32 cellular contexts compared by ENCODE assay signal in the genomic region with DNA sequence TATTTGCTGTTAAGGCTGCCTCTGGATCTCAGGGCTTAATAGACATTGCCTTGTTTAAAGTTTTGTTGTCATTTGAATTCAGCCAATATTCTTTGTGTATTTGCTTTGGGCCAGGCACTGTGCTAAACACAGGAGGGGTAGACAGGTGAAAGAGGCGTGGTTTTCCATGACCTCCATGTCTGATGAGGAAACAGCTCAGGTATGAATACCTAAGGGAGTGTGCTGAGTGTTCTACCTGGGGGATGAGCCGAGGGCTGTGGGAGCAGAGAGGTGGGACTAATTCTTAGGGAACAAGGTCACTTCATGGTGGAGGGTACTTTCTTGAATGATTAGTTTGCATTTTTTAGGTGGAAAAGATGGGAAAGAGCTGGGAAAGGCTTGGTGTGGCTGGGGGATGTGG.
"Had no signal": no experiment of that assay in that cellular context is flagged by ENCODE, and none has a peak within 500 bp of the region (broad histone marks: within the 10 kb centered on the region; RNA-seq: fewer than 3 reads in every experiment).

No MANE protein-coding gene starts in this region.

- ATAC-seq: effector memory CD8-positive, alpha-beta T cell; lower lobe of right lung; pancreas; sciatic nerve; stimulated activated effector memory CD8-positive, alpha-beta T cell treated with anti-CD3 and anti-CD28 coated beads, Interleukin-12 subunit alpha, Interleukin-12 subunit beta, amount 100 ng/mL, for 72 hours; upper lobe of right lung had no signal

- H3K9me3 ChIP-seq: esophagus muscularis mucosa, lower lobe of right lung, pancreas, prostate gland, upper lobe of right lung had no signal

- H3K36me3 ChIP-seq: esophagus muscularis mucosa, lower lobe of right lung, pancreas, prostate gland, upper lobe of right lung, WERI-Rb-1 had no signal

- H3K4me1 Mint-ChIP-seq: activated CD4-positive, alpha-beta T cell treated with anti-CD3 and anti-CD28 coated beads, Interleukin-2, amount 10 ng/mL, durations not matched to agents 24 days and 14 days; stimulated activated effector memory CD8-positive, alpha-beta T cell treated with anti-CD3 and anti-CD28 coated beads, Interleukin-12 subunit alpha, Interleukin-12 subunit beta, amount 100 ng/mL, for 72 hours had no signal

- H3K27me3 ChIP-seq: brain microvascular endothelial cell, esophagus muscularis mucosa, pancreas, upper lobe of right lung had no signal

- H3K27me3 Mint-ChIP-seq: activated CD4-positive, alpha-beta T cell treated with anti-CD3 and anti-CD28 coated beads, Interleukin-2, amount 10 ng/mL, durations not matched to agents 24 days and 14 days had no signal

- H3K4me3 ChIP-seq: esophagus muscularis mucosa, lower lobe of right lung, pancreas, prostate gland, skin epidermis, upper lobe of right lung had no signal

- H3K9me3 Mint-ChIP-seq: activated CD4-positive, alpha-beta memory T cell treated with anti-CD3 and anti-CD28 coated beads for 36 hours; activated CD4-positive, alpha-beta T cell treated with anti-CD3 and anti-CD28 coated beads, Interleukin-2, amount 10 ng/mL, durations not matched to agents 24 days and 14 days; activated T-cell treated with anti-CD3 and anti-CD28 coated beads, Interleukin-2, amount 50 U/mL, for 24 hours; effector memory CD8-positive, alpha-beta T cell; stimulated activated effector memory CD8-positive, alpha-beta T cell treated with anti-CD3 and anti-CD28 coated beads, Interleukin-12 subunit alpha, Interleukin-12 subunit beta, amount 100 ng/mL, for 72 hours; stimulated activated naive CD8-positive, alpha-beta T cell treated with anti-CD3 and anti-CD28 coated beads, Interleukin-15, Interleukin-2, amounts not matched to agents 100 ng/mL and 50 ng/mL, for 24 hours had no signal

- DNase-seq: activated CD4-positive, alpha-beta memory T cell treated with anti-CD3 and anti-CD28 coated beads for 36 hours; activated CD4-positive, alpha-beta T cell treated with anti-CD3 and anti-CD28 coated beads, Interleukin-2, amount 10 ng/mL, durations not matched to agents 24 days and 14 days; activated CD4-positive, CD25-positive, alpha-beta regulatory T cell treated with anti-CD3 and anti-CD28 coated beads, Interleukin-2, amount 50 U/mL, for 72 hours; activated CD8-positive, alpha-beta memory T cell treated with anti-CD3 and anti-CD28 coated beads, Interleukin-2, amount 50 U/mL, for 48 hours; activated gamma-delta T cell; activated naive CD4-positive, alpha-beta T cell treated with anti-CD3 and anti-CD28 coated beads, Interleukin-2, amount 50 U/mL, for 16 hours; activated T-cell treated with anti-CD3 and anti-CD28 coated beads, Interleukin-2, amount 50 U/mL, for 24 hours; amniotic stem cell; brain microvascular endothelial cell; caudate nucleus; cortex of kidney; effector memory CD8-positive, alpha-beta T cell; islet precursor cell; lower lobe of right lung; mesendoderm; nucleus accumbens; pancreas; retina; stimulated activated CD4-positive, alpha-beta T cell treated with anti-CD3 and anti-CD28 coated beads, Interleukin-12 subunit alpha, Interleukin-12 subunit beta, amount 100 ng/mL, for 4 hours; stimulated activated CD4-positive, alpha-beta T cell treated with anti-CD3 and anti-CD28 coated beads, Interleukin-4, amount 100 ng/mL, for 1 hour; SW 1271; T-helper 9 cell; upper lobe of right lung; WERI-Rb-1 had no signal

- H3K27ac ChIP-seq: brain microvascular endothelial cell, esophagus muscularis mucosa, lower lobe of right lung, pancreas, prostate gland, upper lobe of right lung, WERI-Rb-1 had no signal

- H3K4me1 ChIP-seq: pancreas had no signal

- H3K27ac Mint-ChIP-seq: activated CD4-positive, alpha-beta memory T cell treated with anti-CD3 and anti-CD28 coated beads for 36 hours; activated CD4-positive, alpha-beta T cell treated with anti-CD3 and anti-CD28 coated beads, Interleukin-2, amount 10 ng/mL, durations not matched to agents 24 days and 14 days; activated T-cell treated with anti-CD3 and anti-CD28 coated beads, Interleukin-2, amount 50 U/mL, for 24 hours; effector memory CD8-positive, alpha-beta T cell; stimulated activated effector memory CD8-positive, alpha-beta T cell treated with anti-CD3 and anti-CD28 coated beads, Interleukin-12 subunit alpha, Interleukin-12 subunit beta, amount 100 ng/mL, for 72 hours; stimulated activated naive CD8-positive, alpha-beta T cell treated with anti-CD3 and anti-CD28 coated beads, Interleukin-15, Interleukin-2, amounts not matched to agents 100 ng/mL and 50 ng/mL, for 24 hours; T-helper 1 cell treated with Interleukin-12 subunit alpha and Interleukin-12 subunit beta and Interleukin-4 antibody, amounts not matched to agents 30 μg/mL and 1 μg/mL, for 36 hours had no signal

- H3K36me3 Mint-ChIP-seq: activated CD4-positive, alpha-beta memory T cell treated with anti-CD3 and anti-CD28 coated beads for 36 hours; stimulated activated effector memory CD8-positive, alpha-beta T cell treated with anti-CD3 and anti-CD28 coated beads, Interleukin-12 subunit alpha, Interleukin-12 subunit beta, amount 100 ng/mL, for 72 hours had no signal

- H3K4me3 Mint-ChIP-seq: activated CD4-positive, alpha-beta memory T cell treated with anti-CD3 and anti-CD28 coated beads for 36 hours; activated CD4-positive, alpha-beta T cell treated with anti-CD3 and anti-CD28 coated beads, Interleukin-2, amount 10 ng/mL, durations not matched to agents 24 days and 14 days; activated T-cell treated with anti-CD3 and anti-CD28 coated beads, Interleukin-2, amount 50 U/mL, for 24 hours; effector memory CD8-positive, alpha-beta T cell; neural crest cell; stimulated activated effector memory CD8-positive, alpha-beta T cell treated with anti-CD3 and anti-CD28 coated beads, Interleukin-12 subunit alpha, Interleukin-12 subunit beta, amount 100 ng/mL, for 72 hours; stimulated activated naive CD8-positive, alpha-beta T cell treated with anti-CD3 and anti-CD28 coated beads, Interleukin-15, Interleukin-2, amounts not matched to agents 100 ng/mL and 50 ng/mL, for 24 hours; T-helper 1 cell treated with Interleukin-12 subunit alpha and Interleukin-12 subunit beta and Interleukin-4 antibody, amounts not matched to agents 30 μg/mL and 1 μg/mL, for 36 hours had no signal
